Comparison of ENCODE assay signal across 12 cellular contexts in the genomic region with DNA sequence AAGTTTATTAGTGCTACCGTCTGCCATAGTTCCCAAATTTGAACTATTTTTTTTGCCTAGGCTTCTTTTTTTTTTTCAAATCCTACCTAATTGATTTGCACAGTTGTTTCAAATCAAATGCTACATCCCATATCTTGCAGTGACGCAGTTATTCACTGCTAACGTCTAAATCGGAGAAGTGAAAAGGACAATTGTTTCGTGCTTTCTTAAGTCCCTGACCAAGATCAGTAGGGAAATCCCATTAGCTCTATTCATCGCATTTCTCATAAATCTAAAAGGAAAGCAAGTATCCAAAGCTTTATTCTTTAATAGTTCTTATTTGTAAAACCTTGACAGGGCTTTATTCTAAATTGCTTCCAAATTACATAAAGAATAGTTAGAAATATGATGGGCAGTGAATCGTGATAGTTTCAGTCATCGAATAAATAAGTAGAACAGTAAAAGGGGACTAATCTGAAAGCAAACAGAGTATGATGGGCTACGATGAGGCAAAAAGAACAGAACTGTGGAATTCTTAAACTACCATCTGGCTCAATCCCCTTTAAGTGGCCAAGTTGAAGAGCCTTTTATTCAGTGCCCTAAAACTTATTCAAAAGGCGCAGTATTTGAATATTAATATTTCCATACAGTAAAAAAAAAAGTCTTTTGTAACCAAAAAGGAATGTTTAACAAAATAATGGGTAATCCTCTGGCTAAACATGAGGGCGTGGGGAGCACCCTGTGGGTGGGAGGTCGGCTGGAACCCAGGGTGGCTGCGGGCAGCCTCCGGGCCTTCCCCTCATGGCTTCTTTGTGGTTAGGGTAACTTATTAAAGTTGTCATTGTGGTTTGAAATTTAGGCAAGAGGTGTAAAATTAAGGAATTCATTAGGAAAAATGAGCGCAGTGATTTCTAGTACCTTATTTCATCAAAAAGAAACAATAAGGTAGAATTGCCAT. TPM values are rescaled to one million over a fixed set of nuclear protein-coding genes. Genes with fewer than 3 reads are reported as not detected.
DNase-seq lines count a peak whose midpoint lies in the region; ATAC-seq and TF ChIP-seq lines count a peak whose summit lies in the region.
"Had no signal": no experiment of that assay in that cellular context is flagged by ENCODE, and none has a peak within 500 bp of the region (broad histone marks: within the 10 kb centered on the region; RNA-seq: fewer than 3 reads in every experiment).

No MANE protein-coding gene starts in this region.

- no peak for TF ChIP-seq EP300 in tibial nerve (IDR thresholded peaks at IDR 0.05)

- WGBS in heart left ventricle, 4 donors, result 78 to 84% (median 80%) methylated on average over 15 of the region's 15 CpGs
- 31 to 34% methylated on average over 15 of the region's 15 CpGs for WGBS in tibial nerve, 2 donors

- no peaks in the 10 kb centered on the region for H3K36me3 Mint-ChIP-seq in memory B cell

- peak overlapping the region in 6 of 12 donors; percentile 3 to 81 (median 18) for H3K4me3 ChIP-seq in heart left ventricle
- peak overlapping the region; percentile 36 to 45 for H3K4me3 ChIP-seq in ascending aorta
- H3K4me3 ChIP-seq in tibial nerve, result peak overlapping the region in 3 of 4 donors; percentile 4 to 23 (median 16)

- H3K27ac ChIP-seq in heart left ventricle (peak overlapping the region in 10 of 12 donors; percentile 28 to 99 (median 96)), ascending aorta (peak overlapping the region; percentile 97 to 99), tibial nerve (peak overlapping the region; percentile 72 to 100 (median 96))
- H3K27ac ChIP-seq: RWPE1 had no signal

- H3K27me3 Mint-ChIP-seq in memory B cell, result no peaks in the 10 kb centered on the region

- TF ChIP-seq CTCF in heart left ventricle (IDR thresholded peaks at IDR 0.05), result no peak
- no peak for TF ChIP-seq CTCF in ascending aorta (IDR thresholded peaks at IDR 0.05)
- no peak for TF ChIP-seq CTCF in tibial nerve (IDR thresholded peaks at IDR 0.05)

- no peaks in the 10 kb centered on the region for H3K27me3 ChIP-seq in heart left ventricle
- no peaks in the 10 kb centered on the region for H3K27me3 ChIP-seq in ascending aorta
- no peaks in the 10 kb centered on the region for H3K27me3 ChIP-seq in tibial nerve

- intact Hi-C loops in heart left ventricle (cut with DNase I), result loop anchor here (5.0 to 10.0 kb wide), 8 partner anchors 42 to 501 kb away; no protein-coding TSS in a partner anchor
- intact Hi-C loops in Right ventricle myocardium superior (cut with DNase I), result no loop called here
- intact Hi-C loops in ascending aorta (cut with DNase I), result loop anchor here (2.0 to 10.0 kb wide), 3 partner anchors 209 to 411 kb away; no protein-coding TSS in a partner anchor

- H3K4me1 ChIP-seq in heart left ventricle (peaks cover 0 to 27% (median 20%) of the 10 kb centered on the region in 12 donors), ascending aorta (peaks cover 0 to 22% of the 10 kb centered on the region in 2 donors), tibial nerve (peaks cover 0 to 32% (median 5%) of the 10 kb centered on the region in 4 donors)

- H3K9me3 ChIP-seq in heart left ventricle, result no peaks in the 10 kb centered on the region
- H3K9me3 ChIP-seq in ascending aorta, result no peaks in the 10 kb centered on the region
- no peaks in the 10 kb centered on the region for H3K9me3 ChIP-seq in tibial nerve

- H3K36me3 ChIP-seq in heart left ventricle, result no peaks in the 10 kb centered on the region
- H3K36me3 ChIP-seq in ascending aorta, result no peaks in the 10 kb centered on the region
- H3K36me3 ChIP-seq in tibial nerve, result no peaks in the 10 kb centered on the region

- peaks cover 17% of the 10 kb centered on the region for H3K4me1 Mint-ChIP-seq in memory B cell

- H3K9me3 Mint-ChIP-seq in memory B cell, result no peaks in the 10 kb centered on the region

- peak overlapping the region; percentile 39 for H3K27ac Mint-ChIP-seq in memory B cell

- TF ChIP-seq POLR2A in heart left ventricle (IDR thresholded peaks at IDR 0.05) (no peak), tibial nerve (IDR thresholded peaks at IDR 0.05) (no peak)

- ATAC-seq in heart left ventricle (no peak), Right ventricle myocardium superior (ENCODE audit: poor library complexity) (no peak), memory B cell (ENCODE audit: low read depth) (no peak)
- ATAC-seq: sciatic nerve had no signal

- no peak for DNase-seq in heart left ventricle
- no peak for DNase-seq in Right ventricle myocardium superior
- no peak for DNase-seq in ascending aorta (ENCODE audit: low spot score in 2 of 2)
- DNase-seq in memory B cell (ENCODE audit: low spot score in 2 of 2), result no peak
- DNase-seq in tibial nerve (ENCODE audit: low spot score in 2 of 2), result no peak
- DNase-seq in SHP77 treated with DMSO at 0.1 percent for 48 hours (lab: John Stamatoyannopoulos, UW), result no peak
- DNase-seq in NOMO-1 (lab: John Stamatoyannopoulos, UW; ENCODE audit: unreplicated experiment in 2 of 2), result no peak
- no peak for DNase-seq in NCI-H1930 (lab: John Stamatoyannopoulos, UW)
- DNase-seq: central memory CD4-positive, alpha-beta T cell; GF-D8 had no signal

- H3K4me3 Mint-ChIP-seq in memory B cell, result no peak overlapping the region

RNA-seq across cellular contexts. Expression of a gene that starts 3.0 kb away (rescaled TPM):
- total RNA-seq in heart left ventricle (10 to 100 TPM; 34.3 to 76.1 (median 53.9) TPM), Right ventricle myocardium superior (49.2 TPM), ascending aorta (97.9 TPM), tibial nerve (100 to 1,000 TPM in 3 of 4 donors, 10 to 100 TPM in 1; 91.5 to 123 (median 110) TPM)
- 10 to 100 TPM; 15.3 to 24.0 TPM for polyA plus RNA-seq in heart left ventricle
